Comparison of ENCODE assay signal across 8 cellular contexts in the genomic region with DNA sequence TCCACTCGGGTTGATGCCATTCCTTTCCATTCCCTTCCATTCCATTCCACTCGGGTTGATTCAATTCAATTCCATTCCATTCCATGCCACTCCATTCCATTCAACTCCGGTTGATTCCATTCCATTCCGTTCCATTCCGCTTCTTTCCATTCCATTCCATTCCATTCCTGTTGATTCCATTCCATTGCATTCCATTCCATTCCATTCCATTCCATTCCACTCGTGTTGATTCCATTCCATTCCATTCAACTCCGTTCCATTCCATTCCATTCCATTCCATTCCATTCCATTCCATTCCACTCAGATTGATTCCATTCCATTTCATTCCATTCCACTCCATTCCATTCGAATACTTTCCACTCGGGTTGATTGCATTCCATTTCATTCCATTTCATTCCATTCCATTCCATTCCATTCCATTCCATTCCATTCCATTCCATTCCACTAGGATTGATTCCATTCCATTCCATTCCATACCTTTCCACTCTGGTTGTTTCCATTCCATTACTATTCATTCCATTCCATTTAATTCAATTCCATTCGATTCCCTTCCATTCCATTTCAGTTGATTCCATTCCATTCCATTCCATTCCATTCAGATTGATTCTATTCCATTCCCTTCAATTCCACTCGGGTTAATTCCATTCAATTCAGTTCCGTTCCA.
DNase-seq lines count a peak whose midpoint lies in the region; ATAC-seq lines count a peak whose summit lies in the region.

No MANE protein-coding gene starts in this region.

- H3K23ac ChIP-seq in trophoblast cell (ENCODE audit: low read length): no peak overlapping the region

- H3K9me3 Mint-ChIP-seq in activated T-cell treated with anti-CD3 and anti-CD28 coated beads, Interleukin-2, amount 50 U/mL, for 4 hours: peaks cover 45% of the 10 kb centered on the region
- H3K9me3 Mint-ChIP-seq in central memory CD8-positive, alpha-beta T cell: peaks cover 17% of the 10 kb centered on the region
- peaks cover 20% of the 10 kb centered on the region for H3K9me3 Mint-ChIP-seq in stimulated activated memory B cell treated with anti-CD40 and anti-IgM and Interleukin-4, amounts not matched to agents 10 μg/mL and 1 μg/mL and 100 μg/mL, for 72 hours

- no peaks in the 10 kb centered on the region for H3K27me3 ChIP-seq in trophoblast cell (ENCODE audit: insufficient read depth, low read length)

- no peak overlapping the region for H3K9ac ChIP-seq in trophoblast cell (ENCODE audit: low read length)

- no peak overlapping the region for H3K14ac ChIP-seq in trophoblast cell (ENCODE audit: low read length)

- peak; percentile 52 to 55 for ATAC-seq in activated T-cell treated with anti-CD3 and anti-CD28 coated beads, Interleukin-2, amount 50 U/mL, for 4 hours
- peak; percentile 43 for ATAC-seq in HG02981 (IDR thresholded peaks at IDR 0.05; ENCODE audit: unreplicated experiment)
- peak; percentile 33 for ATAC-seq in central memory CD8-positive, alpha-beta T cell (replicated peaks; ENCODE audit: extremely low read depth, poor library complexity, severe bottlenecking)
- peak; percentile 77 for ATAC-seq in stimulated activated memory B cell treated with anti-CD40 and anti-IgM and Interleukin-4, amounts not matched to agents 10 μg/mL and 1 μg/mL and 100 μg/mL, for 72 hours

- peaks cover 5% of the 10 kb centered on the region for H3K9me3 ChIP-seq in trophoblast cell (ENCODE audit: insufficient read depth, low read depth, low read length)

- no peak overlapping the region for H4K12ac ChIP-seq in trophoblast cell (ENCODE audit: low read depth, low read length)

- no peak overlapping the region for H3K18ac ChIP-seq in trophoblast cell (ENCODE audit: low read length)

- H3K4me3 Mint-ChIP-seq in activated T-cell treated with anti-CD3 and anti-CD28 coated beads, Interleukin-2, amount 50 U/mL, for 4 hours: no peak overlapping the region
- no peak overlapping the region for H3K4me3 Mint-ChIP-seq in central memory CD8-positive, alpha-beta T cell
- no peak overlapping the region for H3K4me3 Mint-ChIP-seq in stimulated activated memory B cell treated with anti-CD40 and anti-IgM and Interleukin-4, amounts not matched to agents 10 μg/mL and 1 μg/mL and 100 μg/mL, for 72 hours

- no peak overlapping the region for H4K8ac ChIP-seq in trophoblast cell (ENCODE audit: low read depth, low read length)

- H2AFZ ChIP-seq in trophoblast cell (ENCODE audit: insufficient read depth, low read length, poor library complexity): no peak overlapping the region

- H3K79me2 ChIP-seq in trophoblast cell (ENCODE audit: control insufficient read depth, insufficient read depth, low read length, poor library complexity): no peaks in the 10 kb centered on the region

- H3K4ac ChIP-seq in trophoblast cell (ENCODE audit: low read depth, low read length): no peak overlapping the region

- no peaks in the 10 kb centered on the region for H3K36me3 ChIP-seq in trophoblast cell (ENCODE audit: control insufficient read depth in 1 of 2, insufficient read depth in 2 of 2, low read length in 2 of 2)

- no peak overlapping the region for H2AK5ac ChIP-seq in trophoblast cell (ENCODE audit: low read length)

- no peak for DNase-seq in activated T-cell treated with anti-CD3 and anti-CD28 coated beads, Interleukin-2, amount 50 U/mL, for 4 hours
- no peak for DNase-seq in activated T-cell treated with anti-CD3 and anti-CD28 coated beads, Interleukin-2, amount 50 U/mL, for 48 hours
- DNase-seq in central memory CD8-positive, alpha-beta T cell (ENCODE audit: low spot score in 2 of 2): no peak
- DNase-seq in COLO668 (lab: John Stamatoyannopoulos, UW; ENCODE audit: unreplicated experiment) (no peak), trophoblast cell (no peak)
- no peak for DNase-seq in activated CD4-positive, CD25-positive, alpha-beta regulatory T cell (lab: John Stamatoyannopoulos, UW)

- H3K4me3 ChIP-seq in trophoblast cell (ENCODE audit: low read depth, low read length): no peak overlapping the region

- no peak overlapping the region for H3K27ac Mint-ChIP-seq in central memory CD8-positive, alpha-beta T cell (ENCODE audit: low read depth)
- no peak overlapping the region for H3K27ac Mint-ChIP-seq in stimulated activated memory B cell treated with anti-CD40 and anti-IgM and Interleukin-4, amounts not matched to agents 10 μg/mL and 1 μg/mL and 100 μg/mL, for 72 hours

- no peaks in the 10 kb centered on the region for H3K27me3 Mint-ChIP-seq in activated T-cell treated with anti-CD3 and anti-CD28 coated beads, Interleukin-2, amount 50 U/mL, for 4 hours (ENCODE audit: low read depth)
- no peaks in the 10 kb centered on the region for H3K27me3 Mint-ChIP-seq in central memory CD8-positive, alpha-beta T cell
- no peaks in the 10 kb centered on the region for H3K27me3 Mint-ChIP-seq in stimulated activated memory B cell treated with anti-CD40 and anti-IgM and Interleukin-4, amounts not matched to agents 10 μg/mL and 1 μg/mL and 100 μg/mL, for 72 hours

- no peak overlapping the region for H4K91ac ChIP-seq in trophoblast cell (ENCODE audit: low read depth, low read length)

- H2BK5ac ChIP-seq in trophoblast cell (ENCODE audit: low read depth, low read length, poor library complexity): no peak overlapping the region

- no peaks in the 10 kb centered on the region for H3K79me1 ChIP-seq in trophoblast cell (ENCODE audit: low read length)

- no peak overlapping the region for H2BK12ac ChIP-seq in trophoblast cell (ENCODE audit: low read length)

- no peak overlapping the region for H3K27ac ChIP-seq in trophoblast cell (ENCODE audit: low read depth, low read length)

- 100% methylated on average over 7 of the region's 12 CpGs for WGBS in trophoblast cell (ENCODE audit: extremely low coverage, insufficient coverage, insufficient read length)

- no peak overlapping the region for H2BK120ac ChIP-seq in trophoblast cell (ENCODE audit: insufficient read depth, low read length, poor library complexity)

- no peak overlapping the region for H3K4me2 ChIP-seq in trophoblast cell (ENCODE audit: low read length)

- H3K4me1 Mint-ChIP-seq in activated T-cell treated with anti-CD3 and anti-CD28 coated beads, Interleukin-2, amount 50 U/mL, for 4 hours (ENCODE audit: low read depth): no peaks in the 10 kb centered on the region
- H3K4me1 Mint-ChIP-seq in central memory CD8-positive, alpha-beta T cell: no peaks in the 10 kb centered on the region
- H3K4me1 Mint-ChIP-seq in stimulated activated memory B cell treated with anti-CD40 and anti-IgM and Interleukin-4, amounts not matched to agents 10 μg/mL and 1 μg/mL and 100 μg/mL, for 72 hours: no peaks in the 10 kb centered on the region

- no peaks in the 10 kb centered on the region for H3K4me1 ChIP-seq in trophoblast cell (ENCODE audit: control insufficient read depth in 1 of 2, insufficient read depth in 2 of 2, low read length in 2 of 2)

- peaks cover 8% of the 10 kb centered on the region for H3K36me3 Mint-ChIP-seq in activated T-cell treated with anti-CD3 and anti-CD28 coated beads, Interleukin-2, amount 50 U/mL, for 4 hours (ENCODE audit: insufficient read depth)
- H3K36me3 Mint-ChIP-seq in central memory CD8-positive, alpha-beta T cell (ENCODE audit: insufficient read depth): peaks cover 2% of the 10 kb centered on the region
- H3K36me3 Mint-ChIP-seq in stimulated activated memory B cell treated with anti-CD40 and anti-IgM and Interleukin-4, amounts not matched to agents 10 μg/mL and 1 μg/mL and 100 μg/mL, for 72 hours: peaks cover 16% of the 10 kb centered on the region
